ENCODE assay signal across 25 cellular contexts in genomic region chr9:78218890-78219289, GRCh38.
"Had no signal": no experiment of that assay in that cellular context is flagged by ENCODE, and none has a peak within 500 bp of the region (broad histone marks: within the 10 kb centered on the region; RNA-seq: fewer than 3 reads in every experiment).

No MANE protein-coding gene starts in this region.

- H3K27ac Mint-ChIP-seq: naive thymus-derived CD4-positive, alpha-beta T cell; nephron; stimulated activated naive B cell treated with anti-CD40 and anti-IgM and Interleukin-4, amounts not matched to agents 10 μg/mL and 1 μg/mL and 100 μg/mL, for 72 hours; stimulated activated naive CD8-positive, alpha-beta T cell treated with anti-CD3 and anti-CD28 coated beads, Interleukin-15, Interleukin-2, amounts not matched to agents 100 ng/mL and 50 ng/mL, for 24 hours had no signal

- H3K9me3 ChIP-seq: gastrocnemius medialis, ovary, psoas muscle, sigmoid colon, spleen, thoracic aorta, transverse colon, upper lobe of right lung, uterus had no signal

- H3K27me3 Mint-ChIP-seq: stimulated activated naive CD8-positive, alpha-beta T cell treated with anti-CD3 and anti-CD28 coated beads, Interleukin-15, Interleukin-2, amounts not matched to agents 100 ng/mL and 50 ng/mL, for 24 hours had no signal

- H3K36me3 ChIP-seq: gastrocnemius medialis, ovary, sigmoid colon, spleen, thoracic aorta, transverse colon, upper lobe of right lung, uterus had no signal

- H3K27me3 ChIP-seq: gastrocnemius medialis, ovary, sigmoid colon, spleen, transverse colon, upper lobe of right lung, uterus had no signal

- H3K4me3 Mint-ChIP-seq: naive thymus-derived CD4-positive, alpha-beta T cell; nephron; stimulated activated naive B cell treated with anti-CD40 and anti-IgM and Interleukin-4, amounts not matched to agents 10 μg/mL and 1 μg/mL and 100 μg/mL, for 72 hours; stimulated activated naive CD8-positive, alpha-beta T cell treated with anti-CD3 and anti-CD28 coated beads, Interleukin-15, Interleukin-2, amounts not matched to agents 100 ng/mL and 50 ng/mL, for 24 hours had no signal

- H3K27ac ChIP-seq: epithelial cell of prostate, gastrocnemius medialis, ovary, psoas muscle, sigmoid colon, spleen, thoracic aorta, transverse colon, upper lobe of right lung, uterus had no signal

- DNase-seq: cortex of kidney; foreskin fibroblast; gastrocnemius medialis; head of caudate nucleus; kidney; mesendoderm; midbrain; naive thymus-derived CD4-positive, alpha-beta T cell; nucleus accumbens; ovary; posterior cingulate gyrus; psoas muscle; right cardiac atrium; sigmoid colon; spleen; stimulated activated naive B cell treated with anti-CD40 and anti-IgM and Interleukin-4, amounts not matched to agents 10 μg/mL and 1 μg/mL and 100 μg/mL, for 72 hours; transverse colon; upper lobe of right lung; uterus had no signal

- H3K9me3 Mint-ChIP-seq: stimulated activated naive CD8-positive, alpha-beta T cell treated with anti-CD3 and anti-CD28 coated beads, Interleukin-15, Interleukin-2, amounts not matched to agents 100 ng/mL and 50 ng/mL, for 24 hours had no signal

- H3K4me3 ChIP-seq: gastrocnemius medialis, ovary, psoas muscle, sigmoid colon, spleen, thoracic aorta, transverse colon, upper lobe of right lung, uterus had no signal

- ATAC-seq: esophagus mucosa; gastrocnemius medialis; left lobe of liver; naive thymus-derived CD4-positive, alpha-beta T cell; psoas muscle; right cardiac atrium; stimulated activated naive B cell treated with anti-CD40 and anti-IgM and Interleukin-4, amounts not matched to agents 10 μg/mL and 1 μg/mL and 100 μg/mL, for 72 hours; upper lobe of right lung had no signal

- H3K36me3 Mint-ChIP-seq: naive thymus-derived CD4-positive, alpha-beta T cell; stimulated activated naive B cell treated with anti-CD40 and anti-IgM and Interleukin-4, amounts not matched to agents 10 μg/mL and 1 μg/mL and 100 μg/mL, for 72 hours had no signal

- H3K4me1 ChIP-seq: gastrocnemius medialis, psoas muscle, uterus had no signal
